In genomic region chr3:127424766-127425504, GRCh38 we compare ENCODE assay signal across 17 cellular contexts.
A peak's percentile ranks its signal among the peaks of the same experiment; 100 is the strongest.
DNase-seq lines count a peak whose midpoint lies in the region; ATAC-seq and TF ChIP-seq lines count a peak whose summit lies in the region.
"Had no signal": no experiment of that assay in that cellular context is flagged by ENCODE, and none has a peak within 500 bp of the region (broad histone marks: within the 10 kb centered on the region; RNA-seq: fewer than 3 reads in every experiment).

No MANE protein-coding gene starts in this region.

- DNase-seq in right atrium auricular region (ENCODE audit: low spot score), result peak; percentile 23
- DNase-seq in left ventricle myocardium superior, result no peak
- DNase-seq in ecto neural progenitor cell (ENCODE audit: low spot score), result peak; percentile 46
- DNase-seq in nephron progenitor cell, result peak; percentile 25
- DNase-seq in NCI-H2107 (lab: John Stamatoyannopoulos, UW), result no peak
- DNase-seq in activated CD4-positive, alpha-beta T cell treated with anti-CD3 and anti-CD28 coated beads for 36 hours, result no peak
- DNase-seq: ACHN, activated gamma-delta T cell treated with Interleukin-2 at 50 U/mL for 16 hours, NCI-H1105, NCI-H524 treated with DMSO at 0.1 percent for 48 hours, OCI-M1 had no signal

- H3K27me3 ChIP-seq in right atrium auricular region, result no peaks in the 10 kb centered on the region

- H3K4me1 ChIP-seq in right atrium auricular region, result no peaks in the 10 kb centered on the region
- H3K4me1 ChIP-seq: SJSA1 had no signal

- peak overlapping the region; percentile 90 for H3K27ac Mint-ChIP-seq in nephron progenitor cell
- H3K27ac Mint-ChIP-seq in activated CD4-positive, alpha-beta T cell treated with anti-CD3 and anti-CD28 coated beads for 36 hours, result no peak overlapping the region

- no peak overlapping the region for H3K4me3 ChIP-seq in right atrium auricular region
- H3K4me3 ChIP-seq: hepatocyte, SJSA1, skin epidermis had no signal

- no peak for TF ChIP-seq CTCF in right atrium auricular region (IDR thresholded peaks at IDR 0.05)
- no peak for TF ChIP-seq CTCF in nephron progenitor cell (IDR thresholded peaks at IDR 0.05)

- intact Hi-C loops in left ventricle myocardium superior (cut with micrococcal nuclease), result no loop called here
- intact Hi-C loops in activated CD4-positive, alpha-beta T cell treated with anti-CD3 and anti-CD28 coated beads for 36 hours (cut with DNase I, micrococcal nuclease), result no loop called here

- no peaks in the 10 kb centered on the region for H3K36me3 ChIP-seq in right atrium auricular region
- H3K36me3 ChIP-seq: SJSA1 had no signal

- no peak overlapping the region for H3K27ac ChIP-seq in right atrium auricular region
- H3K27ac ChIP-seq: hepatocyte, SJSA1, skin epidermis had no signal

- H3K4me1 Mint-ChIP-seq in nephron progenitor cell, result peaks cover 72% of the 10 kb centered on the region
- no peaks in the 10 kb centered on the region for H3K4me1 Mint-ChIP-seq in activated CD4-positive, alpha-beta T cell treated with anti-CD3 and anti-CD28 coated beads for 36 hours
- H3K4me1 Mint-ChIP-seq: CD14-positive monocyte had no signal

- H3K9me3 Mint-ChIP-seq in nephron progenitor cell, result no peaks in the 10 kb centered on the region
- H3K9me3 Mint-ChIP-seq in activated CD4-positive, alpha-beta T cell treated with anti-CD3 and anti-CD28 coated beads for 36 hours (ENCODE audit: low read depth), result no peaks in the 10 kb centered on the region

- peaks cover 19% of the 10 kb centered on the region for H3K27me3 Mint-ChIP-seq in nephron progenitor cell (ENCODE audit: low read depth, poor library complexity)
- H3K27me3 Mint-ChIP-seq in activated CD4-positive, alpha-beta T cell treated with anti-CD3 and anti-CD28 coated beads for 36 hours, result peaks cover 44% of the 10 kb centered on the region

- no peaks in the 10 kb centered on the region for H3K9me3 ChIP-seq in right atrium auricular region
- H3K9me3 ChIP-seq: SJSA1 had no signal

- peak overlapping the region; percentile 53 for H3K4me3 Mint-ChIP-seq in nephron progenitor cell
- no peak overlapping the region for H3K4me3 Mint-ChIP-seq in activated CD4-positive, alpha-beta T cell treated with anti-CD3 and anti-CD28 coated beads for 36 hours

- no peaks in the 10 kb centered on the region for H3K36me3 Mint-ChIP-seq in nephron progenitor cell (ENCODE audit: low read depth)
- no peaks in the 10 kb centered on the region for H3K36me3 Mint-ChIP-seq in activated CD4-positive, alpha-beta T cell treated with anti-CD3 and anti-CD28 coated beads for 36 hours (ENCODE audit: low read depth)
- H3K36me3 Mint-ChIP-seq: CD14-positive monocyte had no signal

- ATAC-seq in left ventricle myocardium superior (no peak), HG02610 (IDR thresholded peaks at IDR 0.05; ENCODE audit: unreplicated experiment) (no peak), HG03280 (IDR thresholded peaks at IDR 0.05; ENCODE audit: unreplicated experiment) (no peak)
- no peak for ATAC-seq in activated CD4-positive, alpha-beta T cell treated with anti-CD3 and anti-CD28 coated beads for 36 hours

- CTCF ChIA-PET in activated CD4-positive, alpha-beta T cell treated with anti-CD3 and anti-CD28 coated beads for 36 hours (lab: Charles Lee), result interaction anchor here (1.6 kb wide), 1 partner anchor 119 kb away, joined by 3 read pairs; no protein-coding TSS in a partner anchor

- POLR2A ChIA-PET in activated CD4-positive, alpha-beta T cell treated with anti-CD3 and anti-CD28 coated beads for 36 hours (lab: Charles Lee), result interaction anchor here (0.6 kb wide), 2 partner anchors 8 to 318 kb away, joined by 3 to 4 read pairs; no protein-coding TSS in a partner anchor

Comparison
In these comparisons a context has a peak if more than half of its experiments do, and no peak if none do; other contexts are left out.
1. DNase-seq: peak in right atrium auricular region (single experiment), ecto neural progenitor cell (single experiment) and nephron progenitor cell (single experiment); none in left ventricle myocardium superior (single experiment), NCI-H2107 (single experiment) and activated CD4-positive, alpha-beta T cell treated with anti-CD3 and anti-CD28 coated beads for 36 hours (single experiment).